In the genomic region with DNA sequence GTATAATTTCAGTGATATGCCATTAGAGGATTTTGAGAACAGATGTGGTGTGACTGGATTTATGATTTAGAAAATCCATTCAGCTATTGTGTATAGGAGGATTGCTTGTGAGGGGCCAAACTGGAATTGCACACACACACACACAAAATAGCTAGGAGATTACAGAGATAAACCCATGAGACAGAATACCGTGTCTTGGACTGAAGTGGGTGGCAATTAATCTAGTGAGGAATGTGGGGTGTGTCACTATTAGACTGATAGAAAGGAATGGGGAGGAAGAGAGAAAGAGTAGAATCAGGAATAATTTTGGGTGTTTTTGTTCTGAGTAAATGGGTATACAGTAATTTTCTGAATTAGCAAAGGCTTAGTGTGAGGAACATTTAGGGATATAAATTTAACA, we compare ENCODE assay signal across 18 cellular contexts.
"Had no signal": no experiment of that assay in that cellular context is flagged by ENCODE, and none has a peak within 500 bp of the region (broad histone marks: within the 10 kb centered on the region; RNA-seq: fewer than 3 reads in every experiment).

No MANE protein-coding gene starts in this region.

- H3K27me3 Mint-ChIP-seq: activated CD4-positive, alpha-beta memory T cell treated with anti-CD3 and anti-CD28 coated beads for 36 hours; brain; progenitor cell of endocrine pancreas; stimulated activated naive CD8-positive, alpha-beta T cell treated with anti-CD3 and anti-CD28 coated beads, Interleukin-15, amount 100 ng/mL, for 72 hours had no signal

- H3K27me3 ChIP-seq: left lung, right atrium auricular region, suprapubic skin had no signal

- H3K4me3 Mint-ChIP-seq: activated CD4-positive, alpha-beta memory T cell treated with anti-CD3 and anti-CD28 coated beads for 36 hours; activated CD4-positive, alpha-beta T cell treated with anti-CD3 and anti-CD28 coated beads for 36 hours; activated naive CD8-positive, alpha-beta T cell; brain; stimulated activated naive CD8-positive, alpha-beta T cell treated with anti-CD3 and anti-CD28 coated beads, Interleukin-15, amount 100 ng/mL, for 72 hours; T-helper 2 cell treated with Interferon-gamma antibody and Interleukin-4, amounts not matched to agents 5 μg/mL and 100 μg/mL, for 36 hours; WTC11 had no signal

- H3K36me3 ChIP-seq: left lung, right atrium auricular region, suprapubic skin had no signal

- H3K4me1 ChIP-seq: left lung, right atrium auricular region, suprapubic skin had no signal

- H3K4me1 Mint-ChIP-seq: activated CD4-positive, alpha-beta T cell treated with anti-CD3 and anti-CD28 coated beads for 36 hours; brain; stimulated activated naive CD8-positive, alpha-beta T cell treated with anti-CD3 and anti-CD28 coated beads, Interleukin-15, amount 100 ng/mL, for 72 hours; WTC11 had no signal

- H3K36me3 Mint-ChIP-seq: activated CD4-positive, alpha-beta memory T cell treated with anti-CD3 and anti-CD28 coated beads for 36 hours; activated naive CD8-positive, alpha-beta T cell; brain; WTC11 had no signal

- H3K27ac Mint-ChIP-seq: activated CD4-positive, alpha-beta memory T cell treated with anti-CD3 and anti-CD28 coated beads for 36 hours; activated CD4-positive, alpha-beta T cell treated with anti-CD3 and anti-CD28 coated beads for 36 hours; activated naive CD8-positive, alpha-beta T cell; brain; progenitor cell of endocrine pancreas; stimulated activated naive CD8-positive, alpha-beta T cell treated with anti-CD3 and anti-CD28 coated beads, Interleukin-15, amount 100 ng/mL, for 72 hours; T-helper 2 cell treated with Interferon-gamma antibody and Interleukin-4, amounts not matched to agents 5 μg/mL and 100 μg/mL, for 36 hours; WTC11 had no signal

- H3K4me3 ChIP-seq: dorsolateral prefrontal cortex, left lung, right atrium auricular region, skin epidermis, suprapubic skin had no signal

- ATAC-seq: activated CD4-positive, alpha-beta T cell treated with anti-CD3 and anti-CD28 coated beads for 36 hours; left lung; stimulated activated naive CD8-positive, alpha-beta T cell treated with anti-CD3 and anti-CD28 coated beads, Interleukin-15, amount 100 ng/mL, for 72 hours; WTC11 had no signal

- H3K9me3 Mint-ChIP-seq: activated CD4-positive, alpha-beta memory T cell treated with anti-CD3 and anti-CD28 coated beads for 36 hours; brain; stimulated activated naive CD8-positive, alpha-beta T cell treated with anti-CD3 and anti-CD28 coated beads, Interleukin-15, amount 100 ng/mL, for 72 hours; T-helper 2 cell treated with Interferon-gamma antibody and Interleukin-4, amounts not matched to agents 5 μg/mL and 100 μg/mL, for 36 hours; WTC11 had no signal

- DNase-seq: activated CD4-positive, alpha-beta memory T cell treated with anti-CD3 and anti-CD28 coated beads for 36 hours; activated CD4-positive, alpha-beta T cell treated with anti-CD3 and anti-CD28 coated beads for 36 hours; amygdala; caudate nucleus; dorsolateral prefrontal cortex; left lung; stimulated activated CD4-positive, alpha-beta T cell treated with anti-CD3 and anti-CD28 coated beads, Interleukin-15, amount 100 ng/mL, for 24 hours; stimulated activated CD4-positive, alpha-beta T cell treated with anti-CD3 and anti-CD28 coated beads, Interleukin-2, amount 100 ng/mL, for 48 hours; stimulated activated naive CD8-positive, alpha-beta T cell treated with anti-CD3 and anti-CD28 coated beads, Interleukin-15, amount 100 ng/mL, for 72 hours; trophoblast cell had no signal

- H3K27ac ChIP-seq: dorsolateral prefrontal cortex, left lung, right atrium auricular region, skin epidermis, suprapubic skin had no signal

- H3K9me3 ChIP-seq: left lung, right atrium auricular region, suprapubic skin had no signal
